16 cellular contexts compared by ENCODE assay signal in genomic region chr5:151179489-151179840, GRCh38.
"Had no signal": no experiment of that assay in that cellular context is flagged by ENCODE, and none has a peak within 500 bp of the region (broad histone marks: within the 10 kb centered on the region; RNA-seq: fewer than 3 reads in every experiment).

No MANE protein-coding gene starts in this region.

- H3K9me3 ChIP-seq: ascending aorta, left lung, suprapubic skin, upper lobe of left lung had no signal

- H3K27ac ChIP-seq: ascending aorta, hepatocyte, left lung, skin epidermis, suprapubic skin, upper lobe of left lung had no signal

- H3K4me1 ChIP-seq: ascending aorta, suprapubic skin had no signal

- H3K36me3 ChIP-seq: suprapubic skin had no signal

- H3K4me3 ChIP-seq: ascending aorta, hepatocyte, left lung, skin epidermis, suprapubic skin, upper lobe of left lung had no signal

- H3K9me3 Mint-ChIP-seq: nephron had no signal

- H3K4me3 Mint-ChIP-seq: nephron had no signal

- ATAC-seq: esophagus mucosa, left lung had no signal

- DNase-seq: activated CD4-positive, alpha-beta T cell treated with anti-CD3 and anti-CD28 coated beads, Interleukin-2, amount 50 U/mL, for 1 hour; activated effector memory CD4-positive, alpha-beta T cell treated with anti-CD3 and anti-CD28 coated beads, Interleukin-2, amount 50 U/mL, for 16 hours; activated T-cell treated with anti-CD3 and anti-CD28 coated beads, Interleukin-2, amount 50 U/mL, for 1 hour; left lung; mammary epithelial cell; nucleus accumbens; stimulated activated CD4-positive, alpha-beta T cell treated with anti-CD3 and anti-CD28 coated beads, Interleukin-15, amount 100 ng/mL, for 24 hours; stimulated activated CD4-positive, alpha-beta T cell treated with anti-CD3 and anti-CD28 coated beads, Interleukin-4, amount 100 ng/mL, for 1 hour; stimulated activated naive CD8-positive, alpha-beta T cell treated with anti-CD3 and anti-CD28 coated beads, Interleukin-15, Interleukin-2, amounts not matched to agents 100 U/mL and 50 U/mL, for 24 hours had no signal

- H3K27me3 ChIP-seq: ascending aorta, hepatocyte, left lung, suprapubic skin, upper lobe of left lung had no signal
